ENCODE assay signal across 8 cellular contexts in the genomic region with DNA sequence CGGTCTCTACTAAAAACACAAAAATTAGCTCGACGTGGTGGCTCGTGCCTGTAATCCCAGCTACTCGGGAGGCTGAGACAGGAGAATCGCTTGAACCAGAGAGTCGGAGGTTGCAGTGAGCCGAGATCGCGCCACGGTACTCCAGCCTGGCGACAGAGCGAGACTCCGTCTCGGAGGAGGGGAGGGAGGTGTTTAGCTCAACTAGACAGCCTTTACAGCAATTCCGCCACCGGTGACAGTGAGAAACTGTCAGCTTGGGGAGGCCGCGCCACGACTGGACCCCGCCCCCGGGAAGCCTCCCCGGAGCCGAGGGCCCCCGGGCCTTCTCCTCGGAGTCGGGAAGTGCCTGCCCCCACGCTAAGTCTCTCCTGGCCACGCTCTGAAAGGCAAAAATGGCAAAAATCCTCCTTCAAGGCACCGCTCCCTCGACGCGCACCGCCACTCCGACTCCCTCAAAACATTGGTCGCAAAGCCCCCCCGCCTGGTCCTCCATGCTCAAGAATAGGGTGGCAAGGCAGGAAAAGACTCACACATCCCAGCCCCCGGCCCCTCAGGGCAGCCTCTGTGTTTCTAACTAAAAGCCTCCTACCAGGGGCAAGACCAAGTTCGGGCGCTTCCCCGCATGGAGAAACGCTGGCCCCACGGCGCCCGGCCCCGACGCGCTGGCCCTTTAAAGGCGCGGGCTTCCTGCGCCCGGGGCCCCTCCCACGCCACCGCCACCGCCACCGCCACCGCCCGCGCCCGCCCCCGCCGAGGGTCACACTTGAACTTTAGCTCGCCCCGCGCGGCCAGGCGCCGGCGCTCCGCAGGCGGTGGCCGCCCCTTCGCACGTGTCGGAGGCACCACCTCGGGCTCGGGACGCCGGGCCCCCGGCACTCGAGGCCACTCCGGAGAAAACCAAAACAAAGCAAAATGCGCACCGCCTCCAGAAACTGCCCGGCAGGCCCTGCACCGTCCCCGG. TPM values are rescaled to one million over a fixed set of nuclear protein-coding genes. Genes with fewer than 3 reads are reported as not detected.
A peak's percentile ranks its signal among the peaks of the same experiment; 100 is the strongest.
DNase-seq lines count a peak whose midpoint lies in the region; ATAC-seq, FAIRE-seq and TF ChIP-seq lines count a peak whose summit lies in the region.

No MANE protein-coding gene starts in this region.

- TF ChIP-seq CTCF in omental fat pad (IDR thresholded peaks at IDR 0.05) (no peak), thyroid gland (IDR thresholded peaks at IDR 0.05) (no peak)

- ATAC-seq in HG02623 (IDR thresholded peaks at IDR 0.05; ENCODE audit: unreplicated experiment) (peak; percentile 20), omental fat pad (ENCODE audit: low FRiP score) (peak; percentile 11)

- H3K4me3 ChIP-seq in thyroid gland (replicated peaks in 1 of 3) = peak overlapping the region; percentile 11 to 98 (median 89)

- H3K27me3 ChIP-seq in thyroid gland = no peaks in the 10 kb centered on the region

- WGBS in thyroid gland, 2 donors = 1 to 3% methylated on average over 23 to 46 of the region's 87 CpGs

- H3K4me1 ChIP-seq in ES-I3 (ENCODE audit: insufficient read depth, low read length) (peaks cover 32% of the 10 kb centered on the region), thyroid gland (peaks cover 30 to 45% of the 10 kb centered on the region in 2 donors)

- DNase-seq in RCC 7860 (ENCODE audit: low spot score) = peak; percentile 20
- peak; percentile 53 for DNase-seq in activated gamma-delta T cell treated with anti-CD3 and anti-CD28 coated beads, Interleukin-2, amount 50 U/mL, for 16 hours (ENCODE audit: low read depth)
- DNase-seq in germinal center (ENCODE audit: low spot score) = peak; percentile 65
- DNase-seq in omental fat pad (ENCODE audit: low spot score) = no peak
- DNase-seq in thyroid gland = peak; percentile 84 to 86
- no peak for DNase-seq in NCI-H2029 (lab: John Stamatoyannopoulos, UW)

- intact Hi-C loops in thyroid gland (cut with DNase I) = loop anchor here (10.0 kb wide), 1 partner anchor 100 kb away; no protein-coding TSS in a partner anchor

- H3K27ac ChIP-seq in thyroid gland = peak overlapping the region; percentile 94 to 99 (median 98)

- FAIRE-seq in RCC 7860 (lab: Jason Lieb, UNC) = no peak

- H3K9ac ChIP-seq in ES-I3 (ENCODE audit: low read depth, low read length) = peak overlapping the region; percentile 59

- peak; percentile 19 to 77 for TF ChIP-seq POLR2A in thyroid gland (IDR thresholded peaks at IDR 0.05)

- H3K36me3 ChIP-seq in ES-I3 (ENCODE audit: insufficient read depth, low read length) (no peaks in the 10 kb centered on the region), thyroid gland (no peaks in the 10 kb centered on the region)

- H3K9me3 ChIP-seq in ES-I3 (ENCODE audit: control insufficient read depth, insufficient read depth, low read length) (no peaks in the 10 kb centered on the region; the same call in 1 of the 2 replicates), thyroid gland (no peaks in the 10 kb centered on the region)

RNA-seq across cellular contexts. Expression of a gene that starts 2.1 kb away (rescaled TPM):
- 100 to 1,000 TPM in 1 of 4 donors, 10 to 100 TPM in 3; 65.7 to 111 (median 87.5) TPM for total RNA-seq in omental fat pad
- total RNA-seq in thyroid gland = 10 to 100 TPM; 65.2 to 92.9 (median 70.0) TPM

Comparison
In these comparisons a context has a peak if more than half of its experiments do, and no peak if none do; other contexts are left out.
1. DNase-seq: peak in RCC 7860 (single experiment), activated gamma-delta T cell treated with anti-CD3 and anti-CD28 coated beads, Interleukin-2, amount 50 U/mL, for 16 hours (single experiment), germinal center (single experiment) and thyroid gland (2 of 2); none in omental fat pad (single experiment) and NCI-H2029 (single experiment).